Comparison of ENCODE assay signal across 38 cellular contexts in genomic region chr13:94722596-94722995, GRCh38. TPM values are rescaled to one million over a fixed set of nuclear protein-coding genes. Genes with fewer than 3 reads are reported as not detected.
"Had no signal": no experiment of that assay in that cellular context is flagged by ENCODE, and none has a peak within 500 bp of the region (broad histone marks: within the 10 kb centered on the region; RNA-seq: fewer than 3 reads in every experiment).

No MANE protein-coding gene starts in this region.

- H3K36me3 Mint-ChIP-seq: activated naive CD8-positive, alpha-beta T cell treated with anti-CD3 and anti-CD28 coated beads for 36 hours; mesothelial cell of epicardium; naive B cell; stimulated activated memory B cell treated with anti-CD40 and anti-IgM and Interleukin-4, amounts not matched to agents 10 μg/mL and 1 μg/mL and 100 μg/mL, for 72 hours had no signal

- H3K4me1 Mint-ChIP-seq: activated naive CD8-positive, alpha-beta T cell treated with anti-CD3 and anti-CD28 coated beads for 36 hours; immature natural killer cell; mesothelial cell of epicardium; naive B cell; nephron progenitor cell; stimulated activated memory B cell treated with anti-CD40 and anti-IgM and Interleukin-4, amounts not matched to agents 10 μg/mL and 1 μg/mL and 100 μg/mL, for 72 hours; stimulated activated naive CD8-positive, alpha-beta T cell treated with anti-CD3 and anti-CD28 coated beads, Interleukin-15, amount 100 ng/mL, for 72 hours; T-helper 17 cell had no signal

- ATAC-seq: activated CD4-positive, CD25-positive, alpha-beta regulatory T cell treated with anti-CD3 and anti-CD28 coated beads, Interleukin-2, amount 50 U/mL, for 24 hours; heart left ventricle; stimulated activated memory B cell treated with anti-CD40 and anti-IgM and Interleukin-4, amounts not matched to agents 10 μg/mL and 1 μg/mL and 100 μg/mL, for 72 hours; stimulated activated naive CD8-positive, alpha-beta T cell treated with anti-CD3 and anti-CD28 coated beads, Interleukin-15, amount 100 ng/mL, for 72 hours; T-helper 17 cell; upper lobe of right lung had no signal

- H3K9me3 ChIP-seq: adrenal gland had no signal

- H3K9ac ChIP-seq: parathyroid adenoma had no signal

- H3K4me3 ChIP-seq: adrenal gland, heart left ventricle, right atrium auricular region, smooth muscle cell, upper lobe of right lung had no signal

- H3K36me3 ChIP-seq: adrenal gland, brain microvascular endothelial cell, heart left ventricle, right atrium auricular region, upper lobe of right lung, WERI-Rb-1 had no signal

- H3K4me1 ChIP-seq: adrenal gland, heart left ventricle, parathyroid adenoma, right atrium auricular region, upper lobe of right lung had no signal

- H3K27me3 ChIP-seq: brain microvascular endothelial cell, right atrium auricular region had no signal

- H3K9me3 Mint-ChIP-seq: stimulated activated memory B cell treated with anti-CD40 and anti-IgM and Interleukin-4, amounts not matched to agents 10 μg/mL and 1 μg/mL and 100 μg/mL, for 72 hours had no signal

- FAIRE-seq: endometrium, kidney had no signal

- H3K79me2 ChIP-seq: parathyroid adenoma had no signal

- H3K4me2 ChIP-seq: smooth muscle cell had no signal

- DNase-seq: activated CD4-positive, alpha-beta T cell treated with anti-CD3 and anti-CD28 coated beads for 48 hours; activated CD4-positive, alpha-beta T cell treated with anti-CD3 and anti-CD28 coated beads, Interleukin-2, amount 50 U/mL, for 48 hours; activated CD8-positive, alpha-beta memory T cell treated with anti-CD3 and anti-CD28 coated beads for 24 hours; activated CD8-positive, alpha-beta memory T cell treated with anti-CD3 and anti-CD28 coated beads, Interleukin-2, amount 50 U/mL, for 4 hours; activated effector memory CD4-positive, alpha-beta T cell treated with anti-CD3 and anti-CD28 coated beads, Interleukin-2, amount 50 U/mL, for 16 hours; activated naive CD4-positive, alpha-beta T cell treated with anti-CD3 and anti-CD28 coated beads for 36 hours; activated naive CD8-positive, alpha-beta T cell treated with anti-CD3 and anti-CD28 coated beads for 36 hours; activated T-cell treated with anti-CD3 and anti-CD28 coated beads, Interleukin-2, amount 50 U/mL, for 1 hour; adrenal gland; aorta; brain microvascular endothelial cell; caudate nucleus; effector CD4-positive, alpha-beta T cell; heart left ventricle; hypothalamus; immature natural killer cell; kidney; naive B cell; nephron progenitor cell; nucleus accumbens; stimulated activated CD4-positive, alpha-beta T cell treated with anti-CD3 and anti-CD28 coated beads, Interleukin-1b, Interleukin-23, amount 100 ng/mL, for 48 hours; stimulated activated CD4-positive, alpha-beta T cell treated with anti-CD3 and anti-CD28 coated beads, Interleukin-4, amount 100 ng/mL, for 4 hours; stimulated activated CD8-positive, alpha-beta memory T cell treated with anti-CD3 and anti-CD28 coated beads, Interleukin-4, amount 100 ng/mL, for 48 hours; stimulated activated naive CD8-positive, alpha-beta T cell treated with anti-CD3 and anti-CD28 coated beads, Interleukin-15, amount 100 ng/mL, for 72 hours; substantia nigra; T-helper 17 cell; T1000; upper lobe of right lung; WERI-Rb-1 had no signal

- H2AFZ ChIP-seq: parathyroid adenoma had no signal

- H3K4me3 Mint-ChIP-seq: activated naive CD4-positive, alpha-beta T cell treated with anti-CD3 and anti-CD28 coated beads for 36 hours; activated naive CD8-positive, alpha-beta T cell treated with anti-CD3 and anti-CD28 coated beads for 36 hours; activated T-helper 1 cell treated with anti-CD3 and anti-CD28 coated beads, Interleukin-12 subunit alpha, Interleukin-12 subunit beta, Interleukin-2, Interleukin-4 antibody, amounts not matched to agents 30 ng/mL and 10 ng/mL and 1 ng/mL, durations not matched to agents 14 hours and 24 hours and 36 hours; immature natural killer cell; mesothelial cell of epicardium; naive B cell; nephron progenitor cell; stimulated activated memory B cell treated with anti-CD40 and anti-IgM and Interleukin-4, amounts not matched to agents 10 μg/mL and 1 μg/mL and 100 μg/mL, for 72 hours; stimulated activated naive CD8-positive, alpha-beta T cell treated with anti-CD3 and anti-CD28 coated beads, Interleukin-15, amount 100 ng/mL, for 72 hours; T-helper 17 cell had no signal

- H3K27ac Mint-ChIP-seq: activated naive CD4-positive, alpha-beta T cell treated with anti-CD3 and anti-CD28 coated beads for 36 hours; activated naive CD8-positive, alpha-beta T cell treated with anti-CD3 and anti-CD28 coated beads for 36 hours; activated T-helper 1 cell treated with anti-CD3 and anti-CD28 coated beads, Interleukin-12 subunit alpha, Interleukin-12 subunit beta, Interleukin-2, Interleukin-4 antibody, amounts not matched to agents 30 ng/mL and 10 ng/mL and 1 ng/mL, durations not matched to agents 14 hours and 24 hours and 36 hours; immature natural killer cell; mesothelial cell of epicardium; naive B cell; nephron progenitor cell; stimulated activated memory B cell treated with anti-CD40 and anti-IgM and Interleukin-4, amounts not matched to agents 10 μg/mL and 1 μg/mL and 100 μg/mL, for 72 hours; stimulated activated naive CD8-positive, alpha-beta T cell treated with anti-CD3 and anti-CD28 coated beads, Interleukin-15, amount 100 ng/mL, for 72 hours; T-helper 17 cell had no signal

- H3K27ac ChIP-seq: adrenal gland, brain microvascular endothelial cell, heart left ventricle, parathyroid adenoma, right atrium auricular region, upper lobe of right lung, WERI-Rb-1 had no signal

RNA-seq across cellular contexts. Expression of gene SOX21, which starts 10.3 kb away (rescaled TPM):
- total RNA-seq: activated naive CD4-positive, alpha-beta T cell treated with anti-CD3 and anti-CD28 coated beads for 36 hours; activated naive CD8-positive, alpha-beta T cell treated with anti-CD3 and anti-CD28 coated beads for 36 hours; activated T-helper 1 cell treated with anti-CD3 and anti-CD28 coated beads, Interleukin-12 subunit alpha, Interleukin-12 subunit beta, Interleukin-2, Interleukin-4 antibody, amounts not matched to agents 30 ng/mL and 10 ng/mL and 1 ng/mL, durations not matched to agents 14 hours and 24 hours and 36 hours; adrenal gland; aorta; chondrocyte; heart left ventricle; kidney; mesothelial cell of epicardium; right atrium auricular region; smooth muscle cell; T-helper 17 cell had no signal
